ENCODE assay signal across 8 cellular contexts in the genomic region with DNA sequence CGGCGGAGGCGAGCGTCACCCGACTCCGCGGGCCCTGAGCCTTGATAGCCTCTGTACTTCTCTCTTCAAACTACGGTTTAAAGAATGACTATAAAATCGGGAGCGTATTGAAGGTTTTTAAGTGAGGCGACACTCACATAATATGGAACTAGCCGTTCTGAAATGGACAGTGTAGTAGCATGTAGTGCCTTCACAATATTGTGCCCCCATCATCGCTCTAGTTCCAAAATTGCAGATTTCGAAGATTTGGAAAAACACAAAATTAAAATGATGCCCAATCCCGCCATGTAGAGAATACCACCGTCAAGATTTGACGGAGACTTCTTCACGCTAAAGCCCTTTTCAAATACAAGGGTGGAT. TPM values are rescaled to one million over a fixed set of nuclear protein-coding genes. Genes with fewer than 3 reads are reported as not detected.
A peak's percentile ranks its signal among the peaks of the same experiment; 100 is the strongest.
DNase-seq lines count a peak whose midpoint lies in the region; ATAC-seq, FAIRE-seq and TF ChIP-seq lines count a peak whose summit lies in the region.

No MANE protein-coding gene starts in this region.

- POLR2A ChIA-PET in HepG2 (lab: Yijun Ruan, JAX), result interaction anchor here (1.1 kb wide), 1 partner anchor 21 kb away, joined by 3 read pairs; no protein-coding TSS in a partner anchor

- no peak for TF ChIP-seq CTCF in HepG2 (CRISPR knock-in tag; IDR thresholded peaks at IDR 0.05)
- TF ChIP-seq CTCF in tibial artery (IDR thresholded peaks at IDR 0.05), result no peak

- TF ChIP-seq RAD21 in HepG2 (CRISPR knock-in tag; IDR thresholded peaks at IDR 0.05), result no peak

- peak overlapping the region; percentile 87 for H2AFZ ChIP-seq in HepG2 (ENCODE audit: low read length)

- H3K27ac Mint-ChIP-seq in activated naive CD4-positive, alpha-beta T cell treated with anti-CD3 and anti-CD28 coated beads for 36 hours, result peak overlapping the region; percentile 80

- H3K36me3 ChIP-seq in adipocyte (ENCODE audit: control insufficient read depth, insufficient read depth, low read length, severe bottlenecking), result peaks cover 18% of the 10 kb centered on the region
- H3K36me3 ChIP-seq in HepG2 (replicated peaks in 1 of 2; ENCODE audit: control insufficient read depth in 1 of 2, insufficient read depth in 2 of 2, low read length in 2 of 2), result peaks cover 8 to 16% of the 10 kb centered on the region in 2 experiments; a peak in 4 of 5 replicates
- H3K36me3 ChIP-seq in tibial artery, result peaks cover 15 to 22% (median 19%) of the 10 kb centered on the region in 3 donors

- in situ Hi-C loops in HepG2 (cut with HindIII; ENCODE audit: extremely low pct_ligation_motif_present, low pct_unique_long_range_greater_than_20kb), result no loop called here

- peak overlapping the region; percentile 97 for H3K4me3 Mint-ChIP-seq in activated naive CD4-positive, alpha-beta T cell treated with anti-CD3 and anti-CD28 coated beads for 36 hours

- BruUV-seq in HepG2 (replicated peaks; lab: Mats Ljungman, UMichigan), result no TSS peak

- no peak for ATAC-seq in HepG2
- ATAC-seq in GM19463 (IDR thresholded peaks at IDR 0.05; ENCODE audit: unreplicated experiment), result no peak

- peaks cover 4% of the 10 kb centered on the region for H3K36me3 Mint-ChIP-seq in activated naive CD4-positive, alpha-beta T cell treated with anti-CD3 and anti-CD28 coated beads for 36 hours (ENCODE audit: low read depth)

- H3K9ac ChIP-seq in adipocyte (ENCODE audit: low read length) (peak overlapping the region; percentile 97), HepG2 (ENCODE audit: insufficient read depth, low read depth, low read length) (peak overlapping the region; percentile 74)

- no peaks in the 10 kb centered on the region for H4K20me1 ChIP-seq in HepG2 (ENCODE audit: insufficient read depth, low read length)

- FAIRE-seq in HepG2 (lab: Jason Lieb, UNC) (no peak), HTR-8/SVneo (lab: Jason Lieb, UNC) (no peak)

- no peak for TF ChIP-seq POLR2A in HepG2 (IDR thresholded peaks at IDR 0.05; ENCODE audit: insufficient read depth in 1 of 2, low read depth in 2 of 2, low read length in 2 of 2)

- no peaks in the 10 kb centered on the region for H3K27me3 Mint-ChIP-seq in activated naive CD4-positive, alpha-beta T cell treated with anti-CD3 and anti-CD28 coated beads for 36 hours (ENCODE audit: low read depth)

- TF ChIP-seq EP300 in HepG2 (IDR thresholded peaks at IDR 0.05; ENCODE audit: low read depth in 2 of 2, low read length in 2 of 2) (no peak), HepG2 (CRISPR knock-in tag; IDR thresholded peaks at IDR 0.05; ENCODE audit: borderline replicate concordance) (no peak)

- WGBS in HepG2 (ENCODE audit: low lambda C conversion rate), result 15% methylated on average over 8 of the region's 18 CpGs

- no peak for DNase-seq in activated naive CD4-positive, alpha-beta T cell treated with anti-CD3 and anti-CD28 coated beads for 36 hours
- no peak for DNase-seq in activated naive CD4-positive, alpha-beta T cell treated with anti-CD3 and anti-CD28 coated beads, Interleukin-2, amount 50 U/mL, for 16 hours
- DNase-seq in adipocyte (ENCODE audit: low read depth) (no peak), HepG2 (ENCODE audit: low spot score) (no peak), tibial artery (no peak), HTR-8/SVneo (ENCODE audit: insufficient read length, low spot score) (no peak)
- DNase-seq in effector CD8-positive, alpha-beta T cell (lab: John Stamatoyannopoulos, UW), result no peak

- peaks cover 7% of the 10 kb centered on the region for H3K27me3 ChIP-seq in adipocyte (replicated peaks; ENCODE audit: control insufficient read depth, insufficient read depth, low read length)
- H3K27me3 ChIP-seq in HepG2 (ENCODE audit: control insufficient read depth in 1 of 2, insufficient read depth in 2 of 2, low read length in 2 of 2), result peaks cover 0 to 9% of the 10 kb centered on the region in 2 experiments; a peak in 1 of 5 replicates
- H3K27me3 ChIP-seq in tibial artery, result no peaks in the 10 kb centered on the region

- H3K4me1 ChIP-seq in adipocyte (ENCODE audit: control insufficient read depth, insufficient read depth, low read length), result peaks cover 20% of the 10 kb centered on the region
- peaks cover 27% of the 10 kb centered on the region for H3K4me1 ChIP-seq in HepG2 (ENCODE audit: insufficient read depth, low read length)
- peaks cover 0 to 26% (median 14%) of the 10 kb centered on the region in 4 donors for H3K4me1 ChIP-seq in tibial artery

- CTCF ChIA-PET in activated naive CD4-positive, alpha-beta T cell treated with anti-CD3 and anti-CD28 coated beads for 36 hours (lab: Charles Lee), result interaction anchor here (0.6 to 2.2 kb wide), 5 partner anchors 10 to 555 kb away, joined by 3 to 10 read pairs (median 5); no protein-coding TSS in a partner anchor
- CTCF ChIA-PET in HepG2 (lab: Yijun Ruan, JAX; ENCODE audit: low intra/inter-chr PET ratio, low total read pairs), result no interaction called here

- intact Hi-C loops in activated naive CD4-positive, alpha-beta T cell treated with anti-CD3 and anti-CD28 coated beads for 36 hours (cut with micrococcal nuclease), result loop anchor here (1.0 to 10.0 kb wide), 6 partner anchors 128 to 1955 kb away; a partner anchor contains a TSS
- intact Hi-C loops in HepG2 (cut with micrococcal nuclease; ENCODE audit: unreplicated experiment) (loop anchor here (5.0 kb wide), 1 partner anchor 190 kb away; no protein-coding TSS in a partner anchor), tibial artery (cut with DNase I; ENCODE audit: low total_unique reads) (no loop called here)

- no peaks in the 10 kb centered on the region for H3K9me3 Mint-ChIP-seq in activated naive CD4-positive, alpha-beta T cell treated with anti-CD3 and anti-CD28 coated beads for 36 hours

- peaks cover 20% of the 10 kb centered on the region for H3K79me2 ChIP-seq in HepG2 (ENCODE audit: insufficient read depth, low read length)

- H3K4me3 ChIP-seq in adipocyte (ENCODE audit: low read length) (peak overlapping the region; percentile 97), HepG2 (replicated peaks in 1 of 3; ENCODE audit: insufficient read depth in 1 of 3, low read depth in 2 of 3, low read length in 3 of 3) (peak overlapping the region; percentile 75 to 89 (median 81)), tibial artery (peak overlapping the region; percentile 84 to 86)

- peaks cover 26% of the 10 kb centered on the region for H3K4me1 Mint-ChIP-seq in activated naive CD4-positive, alpha-beta T cell treated with anti-CD3 and anti-CD28 coated beads for 36 hours (ENCODE audit: low read depth)

- peak overlapping the region; percentile 87 for H3K4me2 ChIP-seq in HepG2 (ENCODE audit: low read depth, low read length)

- H3K9me3 ChIP-seq in adipocyte (ENCODE audit: control insufficient read depth, low read length) (no peaks in the 10 kb centered on the region), HepG2 (ENCODE audit: low read length) (no peaks in the 10 kb centered on the region), tibial artery (no peaks in the 10 kb centered on the region)

- H3K27ac ChIP-seq in HepG2 (ENCODE audit: extremely low read length, insufficient read depth, low read length) (no peak overlapping the region), tibial artery (peak overlapping the region; percentile 86 to 90)

TF ChIP-seq in HepG2, 621 proteins besides CTCF, POLR2A, EP300 and RAD21 (continues in another document):
- TF ChIP-seq, protein P1, sequence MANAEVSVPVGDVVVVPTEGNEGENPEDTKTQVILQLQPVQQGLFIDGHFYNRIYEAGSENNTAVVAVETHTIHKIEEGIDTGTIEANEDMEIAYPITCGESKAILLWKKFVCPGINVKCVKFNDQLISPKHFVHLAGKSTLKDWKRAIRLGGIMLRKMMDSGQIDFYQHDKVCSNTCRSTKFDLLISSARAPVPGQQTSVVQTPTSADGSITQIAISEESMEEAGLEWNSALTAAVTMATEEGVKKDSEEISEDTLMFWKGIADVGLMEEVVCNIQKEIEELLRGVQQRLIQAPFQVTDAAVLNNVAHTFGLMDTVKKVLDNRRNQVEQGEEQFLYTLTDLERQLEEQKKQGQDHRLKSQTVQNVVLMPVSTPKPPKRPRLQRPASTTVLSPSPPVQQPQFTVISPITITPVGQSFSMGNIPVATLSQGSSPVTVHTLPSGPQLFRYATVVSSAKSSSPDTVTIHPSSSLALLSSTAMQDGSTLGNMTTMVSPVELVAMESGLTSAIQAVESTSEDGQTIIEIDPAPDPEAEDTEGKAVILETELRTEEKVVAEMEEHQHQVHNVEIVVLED (CRISPR knock-in tag; IDR thresholded peaks at IDR 0.05; ENCODE audit: borderline replicate concordance), result peak; percentile 64; the same call in 1 of the 2 replicates
- TF ChIP-seq ZNF205 (CRISPR knock-in tag; IDR thresholded peaks at IDR 0.05) (0 out of 2 replicates have a peak, but pooled peaks have one; percentile 18), ZNF343 (CRISPR knock-in tag; IDR thresholded peaks at IDR 0.05) (peak; percentile 13)

RNA-seq across cellular contexts. Expression of a gene that starts 0.3 kb away (rescaled TPM):
- 10 to 100 TPM; 19.3 to 21.4 TPM for total RNA-seq in activated naive CD4-positive, alpha-beta T cell treated with anti-CD3 and anti-CD28 coated beads for 36 hours
- 12.2 and 12.4 TPM in 2 replicates for total RNA-seq in HepG2 (2016; rRNA removed; fragmentation: Illumina TruSeq; extraction: Trizol)
- 9.4 and 10.5 TPM in 2 replicates for total RNA-seq in HepG2 (2016; cell fraction: cytosol; rRNA removed; fragmentation: Illumina TruSeq; extraction: Trizol; ENCODE audit: low read depth)
- 12.4 and 13.7 TPM in 2 replicates for total RNA-seq in HepG2 (2016; cell fraction: insoluble cytoplasmic fraction; rRNA removed; fragmentation: Illumina TruSeq; extraction: Trizol)
- total RNA-seq in HepG2 (2016; cell fraction: membrane; rRNA removed; fragmentation: Illumina TruSeq; extraction: Trizol), result 5.0 and 5.2 TPM in 2 replicates
- 15.9 and 18.9 TPM in 2 replicates for total RNA-seq in HepG2 (2016; cell fraction: nucleus; rRNA removed; fragmentation: Illumina TruSeq; extraction: Trizol)
- 9.9 and 11.5 TPM in 2 replicates for polyA plus RNA-seq in HepG2 (2011; rRNA removed)
- 7.4 and 8.1 TPM in 2 replicates for polyA plus RNA-seq in HepG2 (2011; cell fraction: cytosol; rRNA removed)
- 30.8 and 33.0 TPM in 2 replicates for polyA plus RNA-seq in HepG2 (2011; cell fraction: nucleus; rRNA removed)
- polyA plus RNA-seq in HepG2 (2012), result 9.2 and 10.5 TPM in 2 replicates
- 1.5 and 2.1 TPM in 2 replicates for polyA plus RNA-seq in HepG2 (2016; cell fraction: cytosol; fragmentation: Illumina TruSeq; extraction: Trizol; ENCODE audit: low read depth)
- polyA plus RNA-seq in HepG2 (2016; cell fraction: insoluble cytoplasmic fraction; fragmentation: Illumina TruSeq; extraction: Trizol; ENCODE audit: low read depth), result 18.4 and 22.3 TPM in 2 replicates
- 2.8 and 2.9 TPM in 2 replicates for polyA plus RNA-seq in HepG2 (2016; cell fraction: membrane; fragmentation: Illumina TruSeq; extraction: Trizol; ENCODE audit: low read depth)
- polyA plus RNA-seq in HepG2 (2016; cell fraction: nucleus; fragmentation: Illumina TruSeq; extraction: Trizol; ENCODE audit: insufficient read depth, low read depth), result 28.9 and 30.0 TPM in 2 replicates
- polyA minus RNA-seq in HepG2 (2011; rRNA and poly(A)+ RNA removed; ENCODE audit: low replicate concordance), result 35.1 and 45.0 TPM in 2 replicates
- 5.1 and 11.0 TPM in 2 replicates for polyA minus RNA-seq in HepG2 (2011; cell fraction: cytosol; rRNA and poly(A)+ RNA removed)
- polyA minus RNA-seq in HepG2 (2011; cell fraction: nucleus; rRNA and poly(A)+ RNA removed), result 44.5 and 54.1 TPM in 2 replicates
